Comparison of ENCODE assay signal across 8 cellular contexts in genomic region chr19:10835754-10836477, GRCh38. TPM values are rescaled to one million over a fixed set of nuclear protein-coding genes. Genes with fewer than 3 reads are reported as not detected.
A peak's percentile ranks its signal among the peaks of the same experiment; 100 is the strongest.
DNase-seq lines count a peak whose midpoint lies in the region; ATAC-seq and TF ChIP-seq lines count a peak whose summit lies in the region.

TMED1 (minus strand) TSS chr19:10836212; CDS start chr19:10836191, 21 bp downstream.

- peak; percentile 78 for TF ChIP-seq POLR2A in Raji (IDR thresholded peaks at IDR 0.05; ENCODE audit: insufficient read depth, low read depth, low read length)

- no peaks in the 10 kb centered on the region; the same call in none of the 2 replicates for H3K79me2 ChIP-seq in Loucy (ENCODE audit: insufficient read depth, low read length)

- H3K9ac ChIP-seq in Loucy (ENCODE audit: low read depth, low read length, poor library complexity, severe bottlenecking), result peak within 1 kb of the TSS; percentile 83

- H3K27me3 ChIP-seq in Loucy (ENCODE audit: insufficient read depth, low read length, poor library complexity, severe bottlenecking), result no peaks in the 10 kb centered on the region

- H3K4me3 Mint-ChIP-seq in natural killer cell treated with Interleukin-12 subunit alpha and Interleukin-12 subunit beta and Interleukin-15 and Interleukin-18, amount 100 ng/mL, for 72 hours, result peak within 1 kb of the TSS; percentile 93

- H3K9me3 Mint-ChIP-seq in natural killer cell treated with Interleukin-12 subunit alpha and Interleukin-12 subunit beta and Interleukin-15 and Interleukin-18, amount 100 ng/mL, for 72 hours, result peaks cover 4% of the 10 kb centered on the region

- H3K4me1 ChIP-seq in Loucy (ENCODE audit: insufficient read depth, low read length, poor library complexity, severe bottlenecking), result peaks cover 14% of the 10 kb centered on the region

- H3K4me2 ChIP-seq in Loucy (ENCODE audit: low read depth, low read length, poor library complexity, severe bottlenecking), result peak within 1 kb of the TSS; percentile 80

- H3K27me3 Mint-ChIP-seq in natural killer cell treated with Interleukin-12 subunit alpha and Interleukin-12 subunit beta and Interleukin-15 and Interleukin-18, amount 100 ng/mL, for 72 hours, result no peaks in the 10 kb centered on the region

- H3K9me2 ChIP-seq in Loucy (replicated peaks; ENCODE audit: low read depth, low read length), result no peaks in the 10 kb centered on the region

- peaks cover 18% of the 10 kb centered on the region; the same call in 1 of the 2 replicates for H3K36me3 ChIP-seq in Loucy (ENCODE audit: insufficient read depth, low read length)

- TF ChIP-seq CTCF in Loucy (conservative IDR thresholded peaks at IDR 0.05; ENCODE audit: low read length) (no peak), fibroblast of pulmonary artery (IDR thresholded peaks at IDR 0.05; ENCODE audit: low read length, missing control alignments) (no peak)

- peak within 1 kb of the TSS; percentile 98 to 99 for H3K27ac Mint-ChIP-seq in natural killer cell treated with Interleukin-12 subunit alpha and Interleukin-12 subunit beta and Interleukin-15 and Interleukin-18, amount 100 ng/mL, for 72 hours

- H4K20me1 ChIP-seq in Loucy (ENCODE audit: insufficient read depth, low read length, poor library complexity, severe bottlenecking), result peaks cover 7% of the 10 kb centered on the region

- peaks cover 5% of the 10 kb centered on the region for H3K36me3 Mint-ChIP-seq in natural killer cell treated with Interleukin-12 subunit alpha and Interleukin-12 subunit beta and Interleukin-15 and Interleukin-18, amount 100 ng/mL, for 72 hours

- peak within 1 kb of the TSS; percentile 79 for H2AFZ ChIP-seq in Loucy (ENCODE audit: low read length)

- no peaks in the 10 kb centered on the region; the same call in 1 of the 2 replicates for H3F3A ChIP-seq in Loucy (ENCODE audit: low read depth)

- H3K9me3 ChIP-seq in Loucy (ENCODE audit: insufficient read depth, low read depth, low read length), result no peaks in the 10 kb centered on the region

- peak; percentile 95 for ATAC-seq in natural killer cell treated with Interleukin-12 subunit alpha and Interleukin-12 subunit beta and Interleukin-15 and Interleukin-18, amount 100 ng/mL, for 72 hours
- peak; percentile 91 for ATAC-seq in stimulated activated naive CD8-positive, alpha-beta T cell treated with anti-CD3 and anti-CD28 coated beads, Interleukin-15, Interleukin-2, amounts not matched to agents 100 U/mL and 50 U/mL, for 24 hours

- peak; percentile 100 for DNase-seq in EL
- peak; percentile 94 for DNase-seq in GOT3 (lab: John Stamatoyannopoulos, UW)
- DNase-seq in activated T-helper 9 cell treated with anti-CD3 and anti-CD28 coated beads, Interleukin-2, amount 50 U/mL, for 16 hours (ENCODE audit: low read depth), result peak; percentile 89
- DNase-seq in fibroblast of pulmonary artery (ENCODE audit: low read depth), result peak; percentile 99
- peak; percentile 99 for DNase-seq in natural killer cell treated with Interleukin-12 subunit alpha and Interleukin-12 subunit beta and Interleukin-15 and Interleukin-18, amount 100 ng/mL, for 72 hours (ENCODE audit: low spot score)
- DNase-seq in stimulated activated naive CD8-positive, alpha-beta T cell treated with anti-CD3 and anti-CD28 coated beads, Interleukin-15, Interleukin-2, amounts not matched to agents 100 U/mL and 50 U/mL, for 24 hours, result peak; percentile 99

- H3K4me1 Mint-ChIP-seq in natural killer cell treated with Interleukin-12 subunit alpha and Interleukin-12 subunit beta and Interleukin-15 and Interleukin-18, amount 100 ng/mL, for 72 hours (ENCODE audit: low read depth in 2 of 2), result peaks cover 18 to 21% of the 10 kb centered on the region in 2 donors

- peak within 1 kb of the TSS; percentile 76 for H3K4me3 ChIP-seq in Loucy (ENCODE audit: low read length, poor library complexity, severe bottlenecking)
- peak within 1 kb of the TSS; percentile 77 for H3K4me3 ChIP-seq in fibroblast of pulmonary artery (replicated peaks; ENCODE audit: low read depth, low read length)

RNA-seq across cellular contexts. Expression of gene TMED1, which starts in this region (rescaled TPM):
- 10 to 100 TPM; 15.2 to 24.1 TPM for total RNA-seq in natural killer cell treated with Interleukin-12 subunit alpha and Interleukin-12 subunit beta and Interleukin-15 and Interleukin-18, amount 100 ng/mL, for 72 hours

Comparison
In these comparisons a context has a peak if more than half of its experiments do, and no peak if none do; other contexts are left out.
1. Peak in every context shown above with its lines: DNase-seq, ATAC-seq and H3K4me3 ChIP-seq.